ENCODE assay signal across 10 cellular contexts in genomic region chr15:84845631-84846030, GRCh38. TPM values are rescaled to one million over a fixed set of nuclear protein-coding genes. Genes with fewer than 3 reads are reported as not detected.
A peak's percentile ranks its signal among the peaks of the same experiment; 100 is the strongest.
DNase-seq lines count a peak whose midpoint lies in the region; ATAC-seq and TF ChIP-seq lines count a peak whose summit lies in the region.
"Not testable (repeated sequence)": the region's sequence is repeated elsewhere in the genome, so short reads cannot be mapped to it uniquely, and the experiment has no call there.
"Had no signal": no experiment of that assay in that cellular context is flagged by ENCODE, and none has a peak within 500 bp of the region (broad histone marks: within the 10 kb centered on the region; RNA-seq: fewer than 3 reads in every experiment).

No MANE protein-coding gene starts in this region.

- peak; percentile 3 for DNase-seq in DMS 273 treated with DMSO at 0.1 percent for 48 hours (lab: John Stamatoyannopoulos, UW)
- DNase-seq in HUDEP-2 (lab: John Stamatoyannopoulos, UW; ENCODE audit: unreplicated experiment in 76 of 76) = peak in 46 of 76 experiments; percentile 2 to 56 (median 24)
- DNase-seq in OCI-LY7 (ENCODE audit: low spot score) = peak; percentile 60
- DNase-seq in activated CD4-positive, alpha-beta T cell treated with anti-CD3 and anti-CD28 coated beads, Interleukin-2, amount 10 ng/mL, durations not matched to agents 7 days and 5 days = peak; percentile 49
- DNase-seq in breast epithelium (ENCODE audit: low spot score in 2 of 2) = peak; percentile 61 to 66
- DNase-seq in left cardiac atrium = peak; percentile 75
- peak; percentile 59 for DNase-seq in omental fat pad (ENCODE audit: low spot score)

- CTCF ChIA-PET in OCI-LY7 (lab: Charles Lee; ENCODE audit: unreplicated experiment) = not testable (repeated sequence)
- CTCF ChIA-PET in activated CD4-positive, alpha-beta T cell treated with anti-CD3 and anti-CD28 coated beads, Interleukin-2, amount 10 ng/mL, durations not matched to agents 7 days and 5 days (lab: Charles Lee) = interaction anchor here (0.6 to 0.9 kb wide), 2 partner anchors 26 to 201 kb away, joined by 3 read pairs; no protein-coding TSS in a partner anchor

- H3K9me2 ChIP-seq in OCI-LY7 (ENCODE audit: insufficient read depth, low read length) = not testable (repeated sequence)

- H3K36me3 Mint-ChIP-seq in activated CD4-positive, alpha-beta T cell treated with anti-CD3 and anti-CD28 coated beads, Interleukin-2, amount 10 ng/mL, durations not matched to agents 7 days and 5 days (ENCODE audit: low read depth) = not testable (repeated sequence)

- peaks cover 11% of the 10 kb centered on the region; the same call in 1 of the 2 replicates for H3K9me3 ChIP-seq in OCI-LY7 (ENCODE audit: low read length)
- not testable (repeated sequence) for H3K9me3 ChIP-seq in breast epithelium; stomach smooth muscle (ENCODE audit: control insufficient read depth in 2 of 2, low read length in 2 of 2)

- POLR2A ChIA-PET in OCI-LY7 (lab: Charles Lee); activated CD4-positive, alpha-beta T cell treated with anti-CD3 and anti-CD28 coated beads, Interleukin-2, amount 10 ng/mL, durations not matched to agents 7 days and 5 days (lab: Charles Lee): not testable (repeated sequence)

- not testable (repeated sequence) for H3K4me1 Mint-ChIP-seq in activated CD4-positive, alpha-beta T cell treated with anti-CD3 and anti-CD28 coated beads, Interleukin-2, amount 10 ng/mL, durations not matched to agents 7 days and 5 days

- TF ChIP-seq CTCF in OCI-LY7 (conservative IDR thresholded peaks at IDR 0.05; ENCODE audit: low read length) (peak; percentile 83), breast epithelium (IDR thresholded peaks at IDR 0.05) (peak; percentile 52 to 75 (median 63))
- TF ChIP-seq CTCF in omental fat pad (IDR thresholded peaks at IDR 0.05) = not testable (repeated sequence)

- ATAC-seq in left cardiac atrium = peak in 1 of 2 donors; percentile 29
- not testable (repeated sequence) for ATAC-seq in omental fat pad (ENCODE audit: low FRiP score)

- H3K27me3 ChIP-seq in breast epithelium; stomach smooth muscle (ENCODE audit: control insufficient read depth in 1 of 2, insufficient read depth in 2 of 2, low read length in 2 of 2): not testable (repeated sequence)

- not testable (repeated sequence) for H3K27ac ChIP-seq in OCI-LY7 (ENCODE audit: low read depth, low read length, poor library complexity, severe bottlenecking)
- peak overlapping the region in 1 of 2 donors; percentile 38 for H3K27ac ChIP-seq in breast epithelium
- H3K27ac ChIP-seq in stomach smooth muscle (ENCODE audit: low read length) = peak overlapping the region; percentile 74

- not testable (repeated sequence) for H3K9ac ChIP-seq in stomach smooth muscle (ENCODE audit: low read length in 2 of 2)

- not testable (repeated sequence) for H3K36me3 ChIP-seq in OCI-LY7 (ENCODE audit: insufficient read depth, low read length); breast epithelium; stomach smooth muscle (ENCODE audit: control insufficient read depth in 2 of 2, insufficient read depth in 2 of 2, low read length in 2 of 2)

- H3K9me3 Mint-ChIP-seq in activated CD4-positive, alpha-beta T cell treated with anti-CD3 and anti-CD28 coated beads, Interleukin-2, amount 10 ng/mL, durations not matched to agents 7 days and 5 days = peaks cover 13% of the 10 kb centered on the region

- BruUV-seq in OCI-LY7 (replicated peaks; lab: Mats Ljungman, UMichigan) = not testable (repeated sequence)

- not testable (repeated sequence) for H3K27me3 Mint-ChIP-seq in activated CD4-positive, alpha-beta T cell treated with anti-CD3 and anti-CD28 coated beads, Interleukin-2, amount 10 ng/mL, durations not matched to agents 7 days and 5 days

- not testable (repeated sequence) for H4K20me1 ChIP-seq in OCI-LY7 (ENCODE audit: insufficient read depth, low read length)

- intact Hi-C loops in OCI-LY7 (cut with micrococcal nuclease; ENCODE audit: unreplicated experiment) = loop anchor here (1.0 to 10.0 kb wide), 3 partner anchors 83 to 319 kb away; no protein-coding TSS in a partner anchor
- intact Hi-C loops in breast epithelium (cut with DNase I; ENCODE audit: low total_unique reads); left cardiac atrium (cut with DNase I): not testable (repeated sequence)

- H3K4me3 Mint-ChIP-seq in activated CD4-positive, alpha-beta T cell treated with anti-CD3 and anti-CD28 coated beads, Interleukin-2, amount 10 ng/mL, durations not matched to agents 7 days and 5 days = not testable (repeated sequence)

- TF ChIP-seq POLR2A in breast epithelium (IDR thresholded peaks at IDR 0.05) = not testable (repeated sequence)

- H3K4me1 ChIP-seq in OCI-LY7 (ENCODE audit: insufficient read depth, low read length, poor library complexity, severe bottlenecking); breast epithelium: not testable (repeated sequence)
- peaks cover 21% of the 10 kb centered on the region for H3K4me1 ChIP-seq in stomach smooth muscle (ENCODE audit: control insufficient read depth, insufficient read depth, low read length)

- not testable (repeated sequence) for H3K4me3 ChIP-seq in OCI-LY7 (ENCODE audit: low read depth, low read length, poor library complexity, severe bottlenecking); breast epithelium; stomach smooth muscle (ENCODE audit: low read length in 2 of 2)

- H2AFZ ChIP-seq in OCI-LY7 (ENCODE audit: low read length) = not testable (repeated sequence)

- not testable (repeated sequence) for H3K4me2 ChIP-seq in OCI-LY7 (ENCODE audit: low read length)

- H3K27ac Mint-ChIP-seq in activated CD4-positive, alpha-beta T cell treated with anti-CD3 and anti-CD28 coated beads, Interleukin-2, amount 10 ng/mL, durations not matched to agents 7 days and 5 days = not testable (repeated sequence)

- not testable (repeated sequence) for H3K79me2 ChIP-seq in OCI-LY7 (ENCODE audit: insufficient read depth, low read depth, low read length)

RNA-seq across cellular contexts. Expression of gene ALPK3, which starts 28.5 kb away (rescaled TPM):
- 0.16 and 1.8 TPM in 2 replicates for total RNA-seq in OCI-LY7 (2014; rRNA removed; shearing (Covaris generic))
- total RNA-seq in OCI-LY7 (2022) = 0.15 and 0.23 TPM in 2 replicates
- total RNA-seq in activated CD4-positive, alpha-beta T cell treated with anti-CD3 and anti-CD28 coated beads, Interleukin-2, amount 10 ng/mL, durations not matched to agents 7 days and 5 days = under 1 TPM; 0.15 to 0.27 TPM
- total RNA-seq in breast epithelium = 1 to 10 TPM; 1.6 to 3.4 (median 2.6) TPM
- total RNA-seq in left cardiac atrium = 10 to 100 TPM; 59.9 to 75.7 TPM
- total RNA-seq in omental fat pad = 1 to 10 TPM; 3.1 to 7.7 (median 3.8) TPM

RNA-seq across cellular contexts. Expression of gene SLC28A1, which starts 38.8 kb away (rescaled TPM):
- total RNA-seq in OCI-LY7 (2014; rRNA removed; shearing (Covaris generic)) = not detected in 2 replicates
- total RNA-seq in OCI-LY7 (2022) (not detected in 2 replicates), breast epithelium (under 1 TPM in 1 of 3 donors, not detected in 2; 0.59 TPM), left cardiac atrium (under 1 TPM; 0.13 to 0.18 TPM), omental fat pad (not detected)
- not detected for total RNA-seq in activated CD4-positive, alpha-beta T cell treated with anti-CD3 and anti-CD28 coated beads, Interleukin-2, amount 10 ng/mL, durations not matched to agents 7 days and 5 days
- total RNA-seq: cerebellum, occipital lobe had no signal

Comparison
In these comparisons a context has a peak if more than half of its experiments do, and no peak if none do; other contexts are left out.
1. DNase-seq: peak in every context shown above with its lines; median percentile 75 in left cardiac atrium; 64 in breast epithelium; 60 in OCI-LY7; 59 in omental fat pad; 49 in activated CD4-positive, alpha-beta T cell treated with anti-CD3 and anti-CD28 coated beads, Interleukin-2, amount 10 ng/mL, durations not matched to agents 7 days and 5 days; 24 in HUDEP-2; 3 in DMS 273 treated with DMSO at 0.1 percent for 48 hours.
2. RNA of gene ALPK3, which starts 28.5 kb away (total RNA-seq): 59.9 to 75.7 TPM in left cardiac atrium; 3.1 to 7.7 TPM in omental fat pad, 1.6 to 3.4 TPM in breast epithelium, 0.15 to 0.27 TPM in activated CD4-positive, alpha-beta T cell treated with anti-CD3 and anti-CD28 coated beads, Interleukin-2, amount 10 ng/mL, durations not matched to agents 7 days and 5 days and 0.15 to 1.8 TPM in OCI-LY7; every median in the first group is over 4 times any median in the second.